ENCODE assay signal across 19 cellular contexts in genomic region chr11:43786016-43786415, GRCh38.
DNase-seq lines count a peak whose midpoint lies in the region; ATAC-seq lines count a peak whose summit lies in the region.
"Had no signal": no experiment of that assay in that cellular context is flagged by ENCODE, and none has a peak within 500 bp of the region (broad histone marks: within the 10 kb centered on the region; RNA-seq: fewer than 3 reads in every experiment).

No MANE protein-coding gene starts in this region.

- peak; percentile 14 for DNase-seq in Ammon's horn (ENCODE audit: low spot score)
- DNase-seq in foreskin melanocyte, result peak; percentile 81
- peak; percentile 43 for DNase-seq in medulla oblongata (ENCODE audit: extremely low spot score)
- DNase-seq in superior temporal gyrus (ENCODE audit: extremely low spot score), result peak; percentile 49
- DNase-seq in NCI-H2107 treated with DMSO at 0.1 percent for 48 hours (lab: John Stamatoyannopoulos, UW; ENCODE audit: unreplicated experiment), result no peak
- DNase-seq: AML-193; Calu3; CD8-positive, alpha-beta T cell; DMS79 treated with DMSO at 0.1 percent for 48 hours; EL; GM23248; HFFc6; KBM-7 had no signal

- ATAC-seq in GM19324 (IDR thresholded peaks at IDR 0.05; ENCODE audit: low FRiP score, unreplicated experiment) (no peak), HG03521 (IDR thresholded peaks at IDR 0.05; ENCODE audit: unreplicated experiment) (no peak)
- ATAC-seq: A549; CD8-positive, alpha-beta T cell; GM12878; HCT116; HepG2 had no signal
